ENCODE assay signal across 24 cellular contexts in the genomic region with DNA sequence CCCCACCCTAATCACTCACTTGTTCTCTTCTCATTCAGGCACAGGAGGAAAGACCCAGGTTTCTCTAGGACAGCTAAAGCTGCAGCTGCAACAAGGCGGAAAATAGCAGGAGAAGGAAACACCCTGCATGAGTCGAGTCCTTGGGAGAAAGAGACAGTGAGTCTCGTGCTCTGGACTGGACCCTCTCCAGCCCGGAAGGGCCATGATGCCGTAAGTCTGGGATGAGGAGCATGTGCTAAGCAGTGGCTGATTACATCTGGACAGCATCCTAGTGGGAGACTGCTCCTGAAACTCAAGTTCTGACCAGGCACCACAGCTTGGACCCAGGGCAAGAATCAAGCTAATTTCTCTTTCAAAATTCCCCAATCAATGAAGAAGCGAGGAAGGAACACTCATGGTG. TPM values are rescaled to one million over a fixed set of nuclear protein-coding genes. Genes with fewer than 3 reads are reported as not detected.
A peak's percentile ranks its signal among the peaks of the same experiment; 100 is the strongest.
DNase-seq lines count a peak whose midpoint lies in the region; ATAC-seq and TF ChIP-seq lines count a peak whose summit lies in the region.
"Had no signal": no experiment of that assay in that cellular context is flagged by ENCODE, and none has a peak within 500 bp of the region (broad histone marks: within the 10 kb centered on the region; RNA-seq: fewer than 3 reads in every experiment).

No MANE protein-coding gene starts in this region.

- no peak for DNase-seq in activated T-cell treated with anti-CD3 and anti-CD28 coated beads, Interleukin-2, amount 50 U/mL, for 24 hours
- no peak for DNase-seq in activated T-cell treated with anti-CD3 and anti-CD28 coated beads, Interleukin-2, amount 50 U/mL, for 4 hours
- DNase-seq in T-helper 17 cell = no peak
- peak; percentile 63 for DNase-seq in fibroblast of the aortic adventitia (ENCODE audit: low read depth)
- DNase-seq in stimulated activated effector memory CD8-positive, alpha-beta T cell treated with anti-CD3 and anti-CD28 coated beads, Interleukin-12 subunit alpha, Interleukin-12 subunit beta, amount 100 ng/mL, for 72 hours (ENCODE audit: low spot score in 2 of 2) = no peak
- no peak for DNase-seq in iPS-NIHi11 (ENCODE audit: low spot score)
- no peak for DNase-seq in activated T-cell treated with anti-CD3 and anti-CD28 coated beads, Interleukin-2, amount 50 U/mL, for 72 hours
- DNase-seq: activated CD8-positive, alpha-beta T cell treated with anti-CD3 and anti-CD28 coated beads, Interleukin-2, amount 10 ng/mL, durations not matched to agents 7 days and 5 days; anterior cingulate cortex; BE2C; dermis blood vessel endothelial cell; DMS53; H7; NCI-H1436 treated with DMSO at 0.1 percent for 48 hours; NCI-H510A; Peyer's patch; T-helper 1 cell had no signal

- H3K4me3 Mint-ChIP-seq in activated T-cell treated with anti-CD3 and anti-CD28 coated beads, Interleukin-2, amount 50 U/mL, for 24 hours = no peak overlapping the region
- no peak overlapping the region for H3K4me3 Mint-ChIP-seq in activated T-cell treated with anti-CD3 and anti-CD28 coated beads, Interleukin-2, amount 50 U/mL, for 4 hours
- no peak overlapping the region for H3K4me3 Mint-ChIP-seq in T-helper 17 cell
- no peak overlapping the region for H3K4me3 Mint-ChIP-seq in stimulated activated effector memory CD8-positive, alpha-beta T cell treated with anti-CD3 and anti-CD28 coated beads, Interleukin-12 subunit alpha, Interleukin-12 subunit beta, amount 100 ng/mL, for 72 hours
- no peak overlapping the region for H3K4me3 Mint-ChIP-seq in activated T-cell treated with anti-CD3 and anti-CD28 coated beads, Interleukin-2, amount 50 U/mL, for 72 hours
- H3K4me3 Mint-ChIP-seq: activated CD8-positive, alpha-beta T cell treated with anti-CD3 and anti-CD28 coated beads, Interleukin-2, amount 10 ng/mL, durations not matched to agents 7 days and 5 days; central memory CD8-positive, alpha-beta T cell; mesothelial cell of epicardium had no signal

- no peaks in the 10 kb centered on the region for H3K4me1 Mint-ChIP-seq in activated T-cell treated with anti-CD3 and anti-CD28 coated beads, Interleukin-2, amount 50 U/mL, for 24 hours (ENCODE audit: low read depth)
- H3K4me1 Mint-ChIP-seq in activated T-cell treated with anti-CD3 and anti-CD28 coated beads, Interleukin-2, amount 50 U/mL, for 4 hours (ENCODE audit: low read depth) = no peaks in the 10 kb centered on the region
- peaks cover 16% of the 10 kb centered on the region for H3K4me1 Mint-ChIP-seq in T-helper 17 cell
- H3K4me1 Mint-ChIP-seq in stimulated activated effector memory CD8-positive, alpha-beta T cell treated with anti-CD3 and anti-CD28 coated beads, Interleukin-12 subunit alpha, Interleukin-12 subunit beta, amount 100 ng/mL, for 72 hours = peaks cover 5% of the 10 kb centered on the region
- peaks cover 6% of the 10 kb centered on the region for H3K4me1 Mint-ChIP-seq in activated T-cell treated with anti-CD3 and anti-CD28 coated beads, Interleukin-2, amount 50 U/mL, for 72 hours (ENCODE audit: low read depth)
- H3K4me1 Mint-ChIP-seq: mesothelial cell of epicardium had no signal

- H3K27ac Mint-ChIP-seq in activated T-cell treated with anti-CD3 and anti-CD28 coated beads, Interleukin-2, amount 50 U/mL, for 24 hours = peak overlapping the region; percentile 1
- peak overlapping the region; percentile 29 for H3K27ac Mint-ChIP-seq in T-helper 17 cell
- peak overlapping the region; percentile 59 for H3K27ac Mint-ChIP-seq in stimulated activated effector memory CD8-positive, alpha-beta T cell treated with anti-CD3 and anti-CD28 coated beads, Interleukin-12 subunit alpha, Interleukin-12 subunit beta, amount 100 ng/mL, for 72 hours
- no peak overlapping the region for H3K27ac Mint-ChIP-seq in activated T-cell treated with anti-CD3 and anti-CD28 coated beads, Interleukin-2, amount 50 U/mL, for 72 hours
- H3K27ac Mint-ChIP-seq: activated CD8-positive, alpha-beta T cell treated with anti-CD3 and anti-CD28 coated beads, Interleukin-2, amount 10 ng/mL, durations not matched to agents 7 days and 5 days; mesothelial cell of epicardium had no signal

- no peak for ATAC-seq in activated T-cell treated with anti-CD3 and anti-CD28 coated beads, Interleukin-2, amount 50 U/mL, for 4 hours
- ATAC-seq in T-helper 17 cell (no peak), HG03280 (IDR thresholded peaks at IDR 0.05; ENCODE audit: unreplicated experiment) (no peak)
- ATAC-seq in stimulated activated effector memory CD8-positive, alpha-beta T cell treated with anti-CD3 and anti-CD28 coated beads, Interleukin-12 subunit alpha, Interleukin-12 subunit beta, amount 100 ng/mL, for 72 hours = no peak
- no peak for ATAC-seq in activated T-cell treated with anti-CD3 and anti-CD28 coated beads, Interleukin-2, amount 50 U/mL, for 72 hours (replicated peaks in 1 of 2)
- ATAC-seq: activated CD8-positive, alpha-beta T cell treated with anti-CD3 and anti-CD28 coated beads, Interleukin-2, amount 10 ng/mL, durations not matched to agents 7 days and 5 days; GM12878; left lobe of liver had no signal

- no peaks in the 10 kb centered on the region for H3K9me3 ChIP-seq in T-helper 17 cell (ENCODE audit: control insufficient read depth, low read length, poor library complexity, severe bottlenecking)
- H3K9me3 ChIP-seq: BE2C, Peyer's patch, SJSA1 had no signal

- no peak overlapping the region for H3K4me3 ChIP-seq in fibroblast of the aortic adventitia (ENCODE audit: low read depth, low read length)
- H3K4me3 ChIP-seq: GM12878, hepatocyte, Peyer's patch, SJSA1 had no signal

- peaks cover 55% of the 10 kb centered on the region for H3K36me3 Mint-ChIP-seq in activated T-cell treated with anti-CD3 and anti-CD28 coated beads, Interleukin-2, amount 50 U/mL, for 24 hours (ENCODE audit: low read depth)
- peaks cover 22% of the 10 kb centered on the region for H3K36me3 Mint-ChIP-seq in activated T-cell treated with anti-CD3 and anti-CD28 coated beads, Interleukin-2, amount 50 U/mL, for 4 hours (ENCODE audit: insufficient read depth)
- peaks cover 2% of the 10 kb centered on the region for H3K36me3 Mint-ChIP-seq in T-helper 17 cell (ENCODE audit: low read depth)
- peaks cover 49% of the 10 kb centered on the region for H3K36me3 Mint-ChIP-seq in stimulated activated effector memory CD8-positive, alpha-beta T cell treated with anti-CD3 and anti-CD28 coated beads, Interleukin-12 subunit alpha, Interleukin-12 subunit beta, amount 100 ng/mL, for 72 hours
- H3K36me3 Mint-ChIP-seq in activated T-cell treated with anti-CD3 and anti-CD28 coated beads, Interleukin-2, amount 50 U/mL, for 72 hours (ENCODE audit: insufficient read depth in 2 of 2) = peaks cover 4 to 6% of the 10 kb centered on the region in 2 donors

- no peak for TF ChIP-seq CTCF in fibroblast of the aortic adventitia (IDR thresholded peaks at IDR 0.05; ENCODE audit: insufficient read depth, low read length)

- no peaks in the 10 kb centered on the region for H3K27me3 Mint-ChIP-seq in activated T-cell treated with anti-CD3 and anti-CD28 coated beads, Interleukin-2, amount 50 U/mL, for 24 hours
- H3K27me3 Mint-ChIP-seq in activated T-cell treated with anti-CD3 and anti-CD28 coated beads, Interleukin-2, amount 50 U/mL, for 4 hours (ENCODE audit: low read depth) = no peaks in the 10 kb centered on the region
- no peaks in the 10 kb centered on the region for H3K27me3 Mint-ChIP-seq in T-helper 17 cell
- H3K27me3 Mint-ChIP-seq in activated T-cell treated with anti-CD3 and anti-CD28 coated beads, Interleukin-2, amount 50 U/mL, for 72 hours (ENCODE audit: low read depth) = no peaks in the 10 kb centered on the region
- H3K27me3 Mint-ChIP-seq: central memory CD8-positive, alpha-beta T cell had no signal

- H3K9me3 Mint-ChIP-seq in activated T-cell treated with anti-CD3 and anti-CD28 coated beads, Interleukin-2, amount 50 U/mL, for 24 hours = no peaks in the 10 kb centered on the region
- no peaks in the 10 kb centered on the region for H3K9me3 Mint-ChIP-seq in activated T-cell treated with anti-CD3 and anti-CD28 coated beads, Interleukin-2, amount 50 U/mL, for 4 hours
- H3K9me3 Mint-ChIP-seq in stimulated activated effector memory CD8-positive, alpha-beta T cell treated with anti-CD3 and anti-CD28 coated beads, Interleukin-12 subunit alpha, Interleukin-12 subunit beta, amount 100 ng/mL, for 72 hours = no peaks in the 10 kb centered on the region
- H3K9me3 Mint-ChIP-seq in activated T-cell treated with anti-CD3 and anti-CD28 coated beads, Interleukin-2, amount 50 U/mL, for 72 hours = no peaks in the 10 kb centered on the region
- H3K9me3 Mint-ChIP-seq: central memory CD8-positive, alpha-beta T cell; mesothelial cell of epicardium had no signal

RNA-seq across cellular contexts. Expression of a gene that starts 39.4 kb away (rescaled TPM):
- 10 to 100 TPM; 23.8 to 26.8 (median 25.2) TPM for total RNA-seq in activated T-cell treated with anti-CD3 and anti-CD28 coated beads, Interleukin-2, amount 50 U/mL, for 4 hours
- total RNA-seq in T-helper 17 cell = 10 to 100 TPM; 64.5 to 74.1 TPM
- total RNA-seq in fibroblast of the aortic adventitia (ENCODE audit: low replicate concordance) = 27.4 and 35.2 TPM in 2 replicates
- 10 to 100 TPM; 64.4 to 64.6 TPM for total RNA-seq in activated T-cell treated with anti-CD3 and anti-CD28 coated beads, Interleukin-2, amount 50 U/mL, for 72 hours
